Comparison of ENCODE assay signal across 1 cellular context in the genomic region with DNA sequence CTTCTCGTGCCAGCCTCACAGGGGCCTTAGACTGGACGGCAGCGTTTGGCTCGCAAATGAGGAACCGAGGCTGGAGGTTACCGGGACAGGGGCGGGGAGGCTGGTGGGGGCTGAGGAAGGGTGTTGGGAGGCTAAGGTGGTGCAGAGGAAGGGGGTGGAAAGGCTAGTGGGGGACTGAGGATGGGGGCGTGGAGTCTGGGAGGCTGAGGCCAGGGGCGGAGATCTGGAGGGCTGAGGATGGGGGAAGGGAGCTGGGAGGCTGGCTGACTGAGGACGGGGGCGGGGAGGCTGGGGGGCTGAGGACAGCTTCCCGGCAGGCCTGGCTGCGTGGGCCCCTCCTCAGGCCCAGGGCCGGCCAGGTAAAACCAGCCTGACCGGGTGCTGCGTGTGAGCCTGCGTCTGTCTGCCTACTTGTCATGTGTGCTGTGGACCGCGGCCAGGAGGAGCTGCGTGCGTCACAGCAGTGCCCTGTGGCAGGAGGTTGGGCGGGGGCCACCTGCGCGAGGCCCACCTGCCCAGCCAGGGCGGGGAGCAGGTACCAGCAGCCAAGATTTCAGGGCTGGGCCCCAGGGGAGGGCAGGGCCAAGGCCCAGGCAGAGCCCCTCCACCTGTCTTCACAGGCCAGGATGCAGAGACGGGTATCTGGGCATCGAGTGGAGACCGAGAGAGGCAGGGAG.
TF ChIP-seq lines count a peak whose summit lies in the region.

No MANE protein-coding gene starts in this region.

TF ChIP-seq in HEK293, 187 proteins besides CTCF, POLR2A, EP300 and RAD21 (continued from another document):
- TF ChIP-seq, protein P1, sequence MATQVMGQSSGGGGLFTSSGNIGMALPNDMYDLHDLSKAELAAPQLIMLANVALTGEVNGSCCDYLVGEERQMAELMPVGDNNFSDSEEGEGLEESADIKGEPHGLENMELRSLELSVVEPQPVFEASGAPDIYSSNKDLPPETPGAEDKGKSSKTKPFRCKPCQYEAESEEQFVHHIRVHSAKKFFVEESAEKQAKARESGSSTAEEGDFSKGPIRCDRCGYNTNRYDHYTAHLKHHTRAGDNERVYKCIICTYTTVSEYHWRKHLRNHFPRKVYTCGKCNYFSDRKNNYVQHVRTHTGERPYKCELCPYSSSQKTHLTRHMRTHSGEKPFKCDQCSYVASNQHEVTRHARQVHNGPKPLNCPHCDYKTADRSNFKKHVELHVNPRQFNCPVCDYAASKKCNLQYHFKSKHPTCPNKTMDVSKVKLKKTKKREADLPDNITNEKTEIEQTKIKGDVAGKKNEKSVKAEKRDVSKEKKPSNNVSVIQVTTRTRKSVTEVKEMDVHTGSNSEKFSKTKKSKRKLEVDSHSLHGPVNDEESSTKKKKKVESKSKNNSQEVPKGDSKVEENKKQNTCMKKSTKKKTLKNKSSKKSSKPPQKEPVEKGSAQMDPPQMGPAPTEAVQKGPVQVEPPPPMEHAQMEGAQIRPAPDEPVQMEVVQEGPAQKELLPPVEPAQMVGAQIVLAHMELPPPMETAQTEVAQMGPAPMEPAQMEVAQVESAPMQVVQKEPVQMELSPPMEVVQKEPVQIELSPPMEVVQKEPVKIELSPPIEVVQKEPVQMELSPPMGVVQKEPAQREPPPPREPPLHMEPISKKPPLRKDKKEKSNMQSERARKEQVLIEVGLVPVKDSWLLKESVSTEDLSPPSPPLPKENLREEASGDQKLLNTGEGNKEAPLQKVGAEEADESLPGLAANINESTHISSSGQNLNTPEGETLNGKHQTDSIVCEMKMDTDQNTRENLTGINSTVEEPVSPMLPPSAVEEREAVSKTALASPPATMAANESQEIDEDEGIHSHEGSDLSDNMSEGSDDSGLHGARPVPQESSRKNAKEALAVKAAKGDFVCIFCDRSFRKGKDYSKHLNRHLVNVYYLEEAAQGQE (tag by site-specific recombination; IDR thresholded peaks at IDR 0.05) = no peak
- no peak for TF ChIP-seq ZNF148 (tag by site-specific recombination; IDR thresholded peaks at IDR 0.05; ENCODE audit: borderline replicate concordance)
- TF ChIP-seq ZNF114 (tag by site-specific recombination; IDR thresholded peaks at IDR 0.05) = no peak
- TF ChIP-seq ZEB2 (tag by site-specific recombination; IDR thresholded peaks at IDR 0.05) = no peak
- TF ChIP-seq ZNF398 (tag by site-specific recombination; IDR thresholded peaks at IDR 0.05) = no peak
- TF ChIP-seq KLF1 (tag by site-specific recombination; IDR thresholded peaks at IDR 0.05) = peak; percentile 70; the same call in 1 of the 2 replicates
- no peak for TF ChIP-seq PATZ1 (tag by site-specific recombination; IDR thresholded peaks at IDR 0.05)
- TF ChIP-seq HOXD13 (CRISPR knock-in tag; IDR thresholded peaks at IDR 0.05; ENCODE audit: borderline replicate concordance) = no peak
- no peak for TF ChIP-seq ZFP41 (tag by site-specific recombination; IDR thresholded peaks at IDR 0.05; ENCODE audit: borderline replicate concordance)
- TF ChIP-seq ZNF76 (tag by site-specific recombination; IDR thresholded peaks at IDR 0.05; ENCODE audit: borderline replicate concordance, low read depth) = no peak
- no peak for TF ChIP-seq ZBTB20 (tag by site-specific recombination; IDR thresholded peaks at IDR 0.05)
- TF ChIP-seq, protein P2, sequence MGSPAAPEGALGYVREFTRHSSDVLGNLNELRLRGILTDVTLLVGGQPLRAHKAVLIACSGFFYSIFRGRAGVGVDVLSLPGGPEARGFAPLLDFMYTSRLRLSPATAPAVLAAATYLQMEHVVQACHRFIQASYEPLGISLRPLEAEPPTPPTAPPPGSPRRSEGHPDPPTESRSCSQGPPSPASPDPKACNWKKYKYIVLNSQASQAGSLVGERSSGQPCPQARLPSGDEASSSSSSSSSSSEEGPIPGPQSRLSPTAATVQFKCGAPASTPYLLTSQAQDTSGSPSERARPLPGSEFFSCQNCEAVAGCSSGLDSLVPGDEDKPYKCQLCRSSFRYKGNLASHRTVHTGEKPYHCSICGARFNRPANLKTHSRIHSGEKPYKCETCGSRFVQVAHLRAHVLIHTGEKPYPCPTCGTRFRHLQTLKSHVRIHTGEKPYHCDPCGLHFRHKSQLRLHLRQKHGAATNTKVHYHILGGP (tag by site-specific recombination; IDR thresholded peaks at IDR 0.05) = no peak
- no peak for TF ChIP-seq ZNF654 (tag by site-specific recombination; IDR thresholded peaks at IDR 0.05; ENCODE audit: low read depth)
- TF ChIP-seq ZNF585B (tag by site-specific recombination; IDR thresholded peaks at IDR 0.05) = no peak
- TF ChIP-seq ZNF133 (tag by site-specific recombination; IDR thresholded peaks at IDR 0.05) = no peak
- TF ChIP-seq ZSCAN5A (tag by site-specific recombination; IDR thresholded peaks at IDR 0.05) = no peak
- no peak for TF ChIP-seq ZNF664 (tag by site-specific recombination; IDR thresholded peaks at IDR 0.05)
- no peak for TF ChIP-seq ZNF335 (tag by site-specific recombination; conservative IDR thresholded peaks at IDR 0.05)
